Comparison of ENCODE assay signal across 14 cellular contexts in the genomic region with DNA sequence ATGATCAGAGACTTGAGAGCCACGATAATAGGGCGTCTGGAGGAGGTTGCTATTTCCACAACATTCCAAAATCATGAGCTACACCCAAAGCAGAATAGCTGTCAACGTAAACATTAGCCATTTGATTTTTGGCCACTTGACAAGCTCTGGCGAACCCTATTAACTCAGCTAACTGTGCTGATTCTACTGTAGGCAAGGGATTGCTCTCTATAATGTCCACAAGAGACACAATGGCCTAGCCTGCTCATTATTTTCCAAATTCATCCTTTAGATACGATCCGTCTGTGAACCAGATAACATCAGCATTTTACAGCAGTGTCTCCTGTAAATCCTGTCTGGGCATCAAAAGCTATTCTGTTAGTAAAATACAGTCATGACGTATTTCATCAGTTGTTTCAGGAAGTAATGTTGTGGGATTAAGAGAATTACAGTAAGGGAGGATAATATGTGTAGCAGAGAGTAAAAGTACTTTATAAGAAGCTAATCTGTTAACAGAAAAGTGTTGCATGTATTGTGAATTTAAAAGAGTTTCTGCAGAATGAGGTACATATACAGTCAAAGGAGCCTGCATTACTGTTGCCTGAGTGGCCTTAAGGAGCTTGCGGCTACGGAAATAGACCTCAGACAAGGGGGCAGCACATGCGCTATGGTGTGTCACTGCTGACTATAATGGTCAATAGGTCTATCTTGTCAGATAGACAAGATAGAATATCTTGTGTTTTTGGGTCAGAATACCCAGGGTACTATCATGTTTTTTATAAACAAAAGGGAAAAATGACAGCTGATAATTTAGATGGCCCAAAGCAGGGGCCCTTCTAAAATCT. TPM values are rescaled to one million over a fixed set of nuclear protein-coding genes. Genes with fewer than 3 reads are reported as not detected.
A peak's percentile ranks its signal among the peaks of the same experiment; 100 is the strongest.
DNase-seq lines count a peak whose midpoint lies in the region; ATAC-seq, FAIRE-seq and TF ChIP-seq lines count a peak whose summit lies in the region.
"Had no signal": no experiment of that assay in that cellular context is flagged by ENCODE, and none has a peak within 500 bp of the region (broad histone marks: within the 10 kb centered on the region; RNA-seq: fewer than 3 reads in every experiment).

No MANE protein-coding gene starts in this region.

- H3K4me3 Mint-ChIP-seq in brain, result peak overlapping the region in 2 of 5 experiments; percentile 11 to 23
- H3K4me3 Mint-ChIP-seq: endodermal cell had no signal

- no peak overlapping the region for H3K4me3 ChIP-seq in SJCRH30
- H3K4me3 ChIP-seq: psoas muscle, SK-N-MC had no signal

- peaks cover 17% of the 10 kb centered on the region for H3K4me1 Mint-ChIP-seq in brain

- peak overlapping the region in 3 of 5 experiments; percentile 1 to 40 (median 22) for H3K27ac Mint-ChIP-seq in brain

- no peaks in the 10 kb centered on the region for H3K27me3 ChIP-seq in SJCRH30

- H3K9me3 Mint-ChIP-seq in brain, result peaks cover 0 to 3% (median 0%) of the 10 kb centered on the region in 5 experiments
- H3K9me3 Mint-ChIP-seq: endodermal cell had no signal

- peaks cover 9% of the 10 kb centered on the region for H3K4me1 ChIP-seq in SJCRH30
- H3K4me1 ChIP-seq: psoas muscle had no signal

- TF ChIP-seq CTCF in brain (conservative IDR thresholded peaks at IDR 0.05), result no peak

- H3K27me3 Mint-ChIP-seq in brain, result peaks cover 26% of the 10 kb centered on the region

- H3K9me3 ChIP-seq in SJCRH30 (replicated peaks), result no peaks in the 10 kb centered on the region
- H3K9me3 ChIP-seq: psoas muscle had no signal

- ATAC-seq in GM18517 (IDR thresholded peaks at IDR 0.05; ENCODE audit: unreplicated experiment), result no peak
- ATAC-seq: HCT116, psoas muscle had no signal

- H3K27ac ChIP-seq in SJCRH30, result no peak overlapping the region
- H3K27ac ChIP-seq: psoas muscle, SK-N-MC had no signal

- no peaks in the 10 kb centered on the region for H3K36me3 Mint-ChIP-seq in brain

- FAIRE-seq in RCC 7860 (lab: Jason Lieb, UNC), result no peak

- DNase-seq in EL, result peak; percentile 84
- peak; percentile 26 for DNase-seq in MV-4-11 (lab: John Stamatoyannopoulos, UW)
- peak; percentile 31 to 45 for DNase-seq in lung microvascular endothelial cell (ENCODE audit: low read depth in 2 of 2)
- DNase-seq in medulla oblongata (ENCODE audit: extremely low spot score), result no peak
- no peak for DNase-seq in RCC 7860 (ENCODE audit: low spot score)
- no peak for DNase-seq in SJCRH30
- DNase-seq: activated naive CD4-positive, alpha-beta T cell treated with anti-CD3 and anti-CD28 coated beads, Interleukin-2, amount 50 U/mL, for 16 hours; endodermal cell; NCI-H1930; psoas muscle had no signal

- no peaks in the 10 kb centered on the region for H3K36me3 ChIP-seq in SJCRH30

RNA-seq across cellular contexts. Expression of a gene that starts 44.9 kb away (rescaled TPM):
- 9.7 TPM for polyA plus RNA-seq in brain (ENCODE audit: insufficient read depth, low read depth, low replicate concordance)
- total RNA-seq in lung microvascular endothelial cell, result 229 and 317 TPM in 2 replicates
- total RNA-seq in SJCRH30 (2014; rRNA removed; shearing (Covaris generic)), result 0.56 and 1.2 TPM in 2 replicates

Comparison
In these comparisons a context has a peak if more than half of its experiments do, and no peak if none do; other contexts are left out.
1. DNase-seq: peak in EL (single experiment), MV-4-11 (single experiment) and lung microvascular endothelial cell (2 of 2); none in medulla oblongata (single experiment), RCC 7860 (single experiment) and SJCRH30 (0 of 2).
2. RNA of a gene that starts 44.9 kb away (total RNA-seq): 229 to 317 TPM in lung microvascular endothelial cell; 0.56 to 1.2 TPM in SJCRH30; every median in the first group is over 100 times any median in the second.